In the genomic region with DNA sequence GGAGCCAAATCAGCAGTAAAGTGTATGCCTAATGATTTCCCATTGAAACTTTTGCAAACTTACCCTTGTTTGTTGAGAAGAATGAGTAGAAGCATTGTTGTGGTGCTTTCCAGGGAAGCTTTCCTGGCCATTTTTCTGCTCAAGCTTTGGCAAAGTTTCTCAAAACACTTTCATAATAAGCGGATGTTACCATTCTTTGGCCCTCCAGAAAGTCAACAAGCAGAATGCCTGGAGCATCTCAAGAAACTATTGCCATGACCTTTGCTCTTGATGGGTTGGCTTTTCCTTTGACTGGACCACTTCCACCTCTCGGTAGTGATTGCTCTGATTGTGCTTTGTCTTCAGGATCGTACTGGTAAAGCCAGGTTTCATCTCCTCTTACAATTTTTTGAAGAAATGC, we compare ENCODE assay signal across 28 cellular contexts.
"Had no signal": no experiment of that assay in that cellular context is flagged by ENCODE, and none has a peak within 500 bp of the region (broad histone marks: within the 10 kb centered on the region; RNA-seq: fewer than 3 reads in every experiment).

No MANE protein-coding gene starts in this region.

- ATAC-seq: activated CD4-positive, alpha-beta T cell treated with anti-CD3 and anti-CD28 coated beads for 36 hours; activated CD8-positive, alpha-beta memory T cell treated with anti-CD3 and anti-CD28 coated beads, Interleukin-2, amount 10 ng/mL, durations not matched to agents 7 days and 5 days; activated CD8-positive, alpha-beta T cell treated with anti-CD3 and anti-CD28 coated beads, Interleukin-2, amount 10 ng/mL, durations not matched to agents 7 days and 5 days; activated naive CD8-positive, alpha-beta T cell treated with anti-CD3 and anti-CD28 coated beads, Interleukin-2, amount 50 U/mL, for 24 hours; body of pancreas; esophagus mucosa had no signal

- H3K27ac ChIP-seq: adrenal gland, body of pancreas had no signal

- DNase-seq: activated CD4-positive, alpha-beta memory T cell treated with anti-CD3 and anti-CD28 coated beads for 36 hours; activated CD4-positive, alpha-beta T cell treated with anti-CD3 and anti-CD28 coated beads for 36 hours; activated CD4-positive, alpha-beta T cell treated with anti-CD3 and anti-CD28 coated beads, Interleukin-2, amount 10 ng/mL, durations not matched to agents 24 days and 14 days; activated CD4-positive, CD25-positive, alpha-beta regulatory T cell; activated CD4-positive, CD25-positive, alpha-beta regulatory T cell treated with anti-CD3 and anti-CD28 coated beads, Interleukin-2, amount 50 U/mL, for 72 hours; activated CD8-positive, alpha-beta memory T cell treated with anti-CD3 and anti-CD28 coated beads, Interleukin-2, amount 10 ng/mL, durations not matched to agents 7 days and 5 days; activated CD8-positive, alpha-beta memory T cell treated with anti-CD3 and anti-CD28 coated beads, Interleukin-2, amount 50 U/mL, for 4 hours; activated CD8-positive, alpha-beta T cell treated with anti-CD3 and anti-CD28 coated beads, Interleukin-2, amount 10 ng/mL, durations not matched to agents 7 days and 5 days; activated effector memory CD4-positive, alpha-beta T cell treated with anti-CD3 and anti-CD28 coated beads, Interleukin-2, amount 50 U/mL, for 16 hours; activated naive CD4-positive, alpha-beta T cell treated with anti-CD3 and anti-CD28 coated beads for 36 hours; activated naive CD8-positive, alpha-beta T cell treated with anti-CD3 and anti-CD28 coated beads for 36 hours; activated naive CD8-positive, alpha-beta T cell treated with anti-CD3 and anti-CD28 coated beads, Interleukin-2, amount 50 U/mL, for 24 hours; activated T-cell treated with anti-CD3 and anti-CD28 coated beads, Interleukin-2, amount 50 U/mL, for 1 hour; activated T-cell treated with anti-CD3 and anti-CD28 coated beads, Interleukin-2, amount 50 U/mL, for 48 hours; adrenal gland; amygdala; aorta; body of pancreas; caudate nucleus; cortex of kidney; effector memory CD4-positive, alpha-beta T cell; foreskin fibroblast; head of caudate nucleus; hippocampal formation; T-helper 2 cell had no signal

- FAIRE-seq: colon, frontal cortex had no signal

- H3K27me3 ChIP-seq: adrenal gland, body of pancreas had no signal

- H3K4me3 ChIP-seq: adrenal gland, body of pancreas had no signal
